26 cellular contexts compared by ENCODE assay signal in genomic region chr3:16109929-16110328, GRCh38.
DNase-seq lines count a peak whose midpoint lies in the region; ATAC-seq and TF ChIP-seq lines count a peak whose summit lies in the region.
"Had no signal": no experiment of that assay in that cellular context is flagged by ENCODE, and none has a peak within 500 bp of the region (broad histone marks: within the 10 kb centered on the region; RNA-seq: fewer than 3 reads in every experiment).

No MANE protein-coding gene starts in this region.

- in situ Hi-C loops in IMR-90 (cut with MboI; ENCODE audit: low sequenced_read_pairs): no loop called here

- no peaks in the 10 kb centered on the region for H3K36me3 ChIP-seq in IMR-90 (ENCODE audit: control insufficient read depth, insufficient read depth, low read length)
- H3K36me3 ChIP-seq in adrenal gland (replicated peaks in 1 of 2): no peaks in the 10 kb centered on the region
- H3K36me3 ChIP-seq in lung (ENCODE audit: control insufficient read depth in 2 of 2, insufficient read depth in 2 of 2, low read length in 2 of 2): no peaks in the 10 kb centered on the region

- dilution Hi-C loops in IMR-90 (cut with HindIII; ENCODE audit: low sequenced_read_pairs, unreplicated experiment): no loop called here

- WGBS in IMR-90 (ENCODE audit: extremely low coverage in 2 of 2, insufficient read length in 1 of 2), 2 experiments: 100% methylated on average over 1 of the region's 3 CpGs; no CpG with 5 or more reads in 1 of the 2 experiments
- 67 to 84% (median 75%) methylated on average over 3 of the region's 3 CpGs for WGBS in adrenal gland, 4 donors
- 69 to 82% methylated on average over 3 of the region's 3 CpGs for WGBS in lung, 2 donors

- H2AFZ ChIP-seq in IMR-90 (replicated peaks; ENCODE audit: low read length, poor library complexity): no peak overlapping the region
- H2AFZ ChIP-seq: GM23338 had no signal

- peaks cover 11% of the 10 kb centered on the region for H3K9me3 Mint-ChIP-seq in activated T-helper 17 cell treated with anti-CD3 and anti-CD28 coated beads, Interleukin-2, amount 50 U/mL, for 72 hours
- peaks cover 10% of the 10 kb centered on the region for H3K9me3 Mint-ChIP-seq in type B pancreatic cell

- H3K27me3 ChIP-seq in IMR-90 (ENCODE audit: control insufficient read depth, insufficient read depth, low read length): no peaks in the 10 kb centered on the region
- no peaks in the 10 kb centered on the region for H3K27me3 ChIP-seq in adrenal gland
- H3K27me3 ChIP-seq in lung (ENCODE audit: control insufficient read depth, insufficient read depth): no peaks in the 10 kb centered on the region

- peak overlapping the region; percentile 69 for H3K4ac ChIP-seq in IMR-90 (ENCODE audit: low read depth, low read length)

- H2BK15ac ChIP-seq in IMR-90 (ENCODE audit: low read depth, low read length): peak overlapping the region; percentile 67

- H3K36me3 Mint-ChIP-seq in activated T-helper 17 cell treated with anti-CD3 and anti-CD28 coated beads, Interleukin-2, amount 50 U/mL, for 72 hours (ENCODE audit: low read depth): no peaks in the 10 kb centered on the region
- H3K36me3 Mint-ChIP-seq in type B pancreatic cell: no peaks in the 10 kb centered on the region
- H3K36me3 Mint-ChIP-seq: CD8-positive, alpha-beta T cell had no signal

- H3K27ac ChIP-seq in IMR-90 (ENCODE audit: insufficient read depth, low read length) (no peak overlapping the region), adrenal gland (no peak overlapping the region), lung (ENCODE audit: low read depth in 1 of 2, low read length in 1 of 2) (peak overlapping the region in 1 of 2 donors; percentile 2)
- H3K27ac ChIP-seq: C4-2B, SK-N-MC had no signal

- no peak overlapping the region for H3K4me2 ChIP-seq in IMR-90 (ENCODE audit: low read depth, low read length)
- H3K4me2 ChIP-seq: GM23338 had no signal

- TF ChIP-seq CTCF in IMR-90 (conservative IDR thresholded peaks at IDR 0.05; ENCODE audit: low read depth, low read length): no peak
- no peak for TF ChIP-seq CTCF in adrenal gland (IDR thresholded peaks at IDR 0.05)
- no peak for TF ChIP-seq CTCF in lung (IDR thresholded peaks at IDR 0.05; ENCODE audit: control extremely low read depth, extremely low read depth)
- TF ChIP-seq CTCF in type B pancreatic cell (conservative IDR thresholded peaks at IDR 0.05): no peak

- no peak for TF ChIP-seq RAD21 in IMR-90 (IDR thresholded peaks at IDR 0.05; ENCODE audit: low read length)

- POLR2A ChIA-PET in IMR-90 (lab: Charles Lee; ENCODE audit: unreplicated experiment): interaction anchor here (1.2 kb wide), 1 partner anchor 50 kb away, joined by 3 read pairs; no protein-coding TSS in a partner anchor

- peaks cover 3% of the 10 kb centered on the region; the same call in 1 of the 2 replicates for H3K9me1 ChIP-seq in IMR-90 (ENCODE audit: insufficient read depth, low read length)

- H2BK20ac ChIP-seq in IMR-90 (ENCODE audit: low read depth, low read length): peak overlapping the region; percentile 89

- H3K9me3 ChIP-seq in IMR-90 (ENCODE audit: control insufficient read depth, insufficient read depth, low read length): no peaks in the 10 kb centered on the region; the same call in 1 of the 2 replicates
- H3K9me3 ChIP-seq in adrenal gland (replicated peaks in 1 of 3): no peaks in the 10 kb centered on the region
- H3K9me3 ChIP-seq in lung (ENCODE audit: control insufficient read depth in 2 of 2, insufficient read depth in 1 of 2, low read length in 1 of 2): peaks cover 0 to 4% of the 10 kb centered on the region in 2 donors
- H3K9me3 ChIP-seq: Caco-2 had no signal

- TF ChIP-seq POLR2A in IMR-90 (IDR thresholded peaks at IDR 0.05; ENCODE audit: low read depth, low read length) (no peak), adrenal gland (IDR thresholded peaks at IDR 0.05) (no peak)

- no peak overlapping the region for H2AK9ac ChIP-seq in IMR-90 (replicated peaks; ENCODE audit: low read depth, low read length, poor library complexity)

- no TSS peak for BruUV-seq in IMR-90 (replicated peaks; lab: Mats Ljungman, UMichigan)

- peak overlapping the region; percentile 80 for H2AK5ac ChIP-seq in IMR-90 (ENCODE audit: low read depth, low read length)

- peak overlapping the region; percentile 55; the same call in 1 of the 2 replicates for H3K14ac ChIP-seq in IMR-90 (replicated peaks; ENCODE audit: low read depth, low read length)

- no peak overlapping the region for H3K27ac Mint-ChIP-seq in activated T-helper 17 cell treated with anti-CD3 and anti-CD28 coated beads, Interleukin-2, amount 50 U/mL, for 72 hours
- no peak overlapping the region for H3K27ac Mint-ChIP-seq in type B pancreatic cell
- H3K27ac Mint-ChIP-seq: B cell; CD8-positive, alpha-beta T cell; GM23338; H9 had no signal

- no peak overlapping the region for H3K4me3 ChIP-seq in IMR-90 (ENCODE audit: insufficient read depth, low read depth, low read length)
- no peak overlapping the region for H3K4me3 ChIP-seq in adrenal gland
- H3K4me3 ChIP-seq in lung: no peak overlapping the region
- H3K4me3 ChIP-seq: GM12878, GM23338, SK-N-MC had no signal

- no peak overlapping the region for H3K56ac ChIP-seq in IMR-90 (ENCODE audit: extremely low read depth, insufficient read depth, low read length)

- H3K79me1 ChIP-seq in IMR-90 (ENCODE audit: low read depth in 1 of 2, low read length in 2 of 2): no peaks in the 10 kb centered on the region

- no peak overlapping the region for H3K23ac ChIP-seq in IMR-90 (ENCODE audit: low read depth, low read length)

- no peak for ATAC-seq in IMR-90 (ENCODE audit: low read depth)
- peak; percentile 27 for ATAC-seq in lung (ENCODE audit: insufficient read depth, low FRiP score)
- no peak for ATAC-seq in HG03159 (IDR thresholded peaks at IDR 0.05; ENCODE audit: unreplicated experiment)
- no peak for ATAC-seq in activated T-helper 17 cell treated with anti-CD3 and anti-CD28 coated beads, Interleukin-2, amount 50 U/mL, for 72 hours (replicated peaks)
- ATAC-seq: CD8-positive, alpha-beta T cell; GM12878; GM23338 had no signal

- no peak overlapping the region for H3K4me3 Mint-ChIP-seq in activated T-helper 17 cell treated with anti-CD3 and anti-CD28 coated beads, Interleukin-2, amount 50 U/mL, for 72 hours
- no peak overlapping the region for H3K4me3 Mint-ChIP-seq in type B pancreatic cell
- H3K4me3 Mint-ChIP-seq: B cell; CD8-positive, alpha-beta T cell; GM23338; H9 had no signal

- H3K4me1 ChIP-seq in IMR-90 (ENCODE audit: control insufficient read depth, insufficient read depth, low read length) (peaks cover 15% of the 10 kb centered on the region; the same call in 1 of the 2 replicates), adrenal gland (replicated peaks in 1 of 2) (peaks cover 0 to 26% of the 10 kb centered on the region in 2 donors), lung (ENCODE audit: control insufficient read depth in 2 of 2, insufficient read depth in 2 of 2, low read length in 2 of 2) (peaks cover 0 to 2% of the 10 kb centered on the region in 2 donors)
- H3K4me1 ChIP-seq: Caco-2 had no signal

- peak overlapping the region; percentile 50 to 52; a peak in 3 of 4 replicates for H4K8ac ChIP-seq in IMR-90 (ENCODE audit: low read depth in 2 of 2, low read length in 2 of 2)

- intact Hi-C loops in IMR-90 (cut with micrococcal nuclease) (no loop called here), adrenal gland (cut with DNase I) (no loop called here)

- no peaks in the 10 kb centered on the region for H4K20me1 ChIP-seq in IMR-90 (ENCODE audit: insufficient read depth, low read length)

- H3K18ac ChIP-seq in IMR-90 (ENCODE audit: low read depth, low read length): peak overlapping the region; percentile 92

- DNase-seq in IMR-90 (no peak), adrenal gland (peak in 4 of 7 donors; percentile 18 to 56 (median 33)), lung (ENCODE audit: low spot score) (no peak), pulmonary artery endothelial cell (ENCODE audit: low read depth, low spot score) (peak; percentile 10), type B pancreatic cell (ENCODE audit: extremely low spot score, unreplicated experiment) (no peak)
- DNase-seq: Caco-2; CD8-positive, alpha-beta T cell; DMS 273 treated with DMSO at 0.1 percent for 48 hours; DMS79; EL; GDM1; H9; NCI-H1048; NCI-H1417; NCI-H1694; NCI-H2029 treated with DMSO at 0.1 percent for 48 hours; NCI-H69; RPMI8226; SHP77 treated with DMSO at 0.1 percent for 48 hours had no signal

- peak overlapping the region; percentile 73 for H2BK5ac ChIP-seq in IMR-90 (ENCODE audit: low read depth, low read length, poor library complexity, severe bottlenecking)

- H3K4me1 Mint-ChIP-seq in activated T-helper 17 cell treated with anti-CD3 and anti-CD28 coated beads, Interleukin-2, amount 50 U/mL, for 72 hours: no peaks in the 10 kb centered on the region
- H3K4me1 Mint-ChIP-seq in type B pancreatic cell (ENCODE audit: unreplicated experiment): no peaks in the 10 kb centered on the region
- H3K4me1 Mint-ChIP-seq: B cell, GM23338, H9 had no signal

- H2BK120ac ChIP-seq in IMR-90 (ENCODE audit: low read depth, low read length): peak overlapping the region; percentile 74

- H4K5ac ChIP-seq in IMR-90 (ENCODE audit: low read depth, low read length): peak overlapping the region; percentile 78; the same call in 1 of the 2 replicates

- H3K9ac ChIP-seq in IMR-90 (ENCODE audit: low read depth, low read length): no peak overlapping the region

- peaks cover 13% of the 10 kb centered on the region for H3K27me3 Mint-ChIP-seq in activated T-helper 17 cell treated with anti-CD3 and anti-CD28 coated beads, Interleukin-2, amount 50 U/mL, for 72 hours
- H3K27me3 Mint-ChIP-seq in type B pancreatic cell: no peaks in the 10 kb centered on the region

- CTCF ChIA-PET in IMR-90 (lab: Yijun Ruan, JAX): no interaction called here

- H4K91ac ChIP-seq in IMR-90 (ENCODE audit: insufficient read depth, low read depth, low read length): peak overlapping the region; percentile 59

TF ChIP-seq in IMR-90, 13 proteins besides CTCF, POLR2A, EP300 and RAD21:
- TF ChIP-seq SMC3 (IDR thresholded peaks at IDR 0.05; ENCODE audit: low read depth, low read length) (no peak), MXI1 (IDR thresholded peaks at IDR 0.05; ENCODE audit: borderline replicate concordance, low read depth, low read length) (no peak), CEBPB (IDR thresholded peaks at IDR 0.05; ENCODE audit: low read depth, low read length) (no peak), CHD1 (IDR thresholded peaks at IDR 0.05; ENCODE audit: low read depth, low read length) (no peak), NFE2L2 (IDR thresholded peaks at IDR 0.05; ENCODE audit: low read depth, low read length) (no peak)

Comparison
In these comparisons a context has a peak if more than half of its experiments do, and no peak if none do; other contexts are left out.
1. DNase-seq: peak in adrenal gland (4 of 7) and pulmonary artery endothelial cell (single experiment); none in IMR-90 (single experiment), lung (single experiment) and type B pancreatic cell (single experiment).